1 cellular context compared by ENCODE assay signal in the genomic region with DNA sequence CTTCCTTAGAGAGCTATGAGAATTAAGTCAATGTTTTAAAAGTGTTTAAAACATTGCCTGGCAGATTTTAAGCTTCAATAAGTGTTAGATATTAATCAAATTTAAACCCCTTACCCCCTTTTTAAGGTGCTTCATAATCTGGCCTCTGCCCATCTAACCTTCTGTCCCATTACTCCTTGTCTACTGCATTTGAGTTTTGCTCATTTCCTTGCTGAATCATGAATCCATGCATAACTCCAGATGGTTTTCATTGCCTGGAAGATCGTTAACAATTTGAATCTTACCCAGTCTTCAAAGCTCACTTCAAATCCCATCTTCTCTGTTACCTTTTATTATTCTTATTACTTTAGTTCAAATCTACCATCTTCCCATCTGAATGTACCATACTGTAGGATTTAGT.
TF ChIP-seq lines count a peak whose summit lies in the region.

No MANE protein-coding gene starts in this region.

TF ChIP-seq in SK-N-SH, 30 proteins besides CTCF, POLR2A, EP300 and RAD21 (continued from another document):
- TF ChIP-seq, protein P1, sequence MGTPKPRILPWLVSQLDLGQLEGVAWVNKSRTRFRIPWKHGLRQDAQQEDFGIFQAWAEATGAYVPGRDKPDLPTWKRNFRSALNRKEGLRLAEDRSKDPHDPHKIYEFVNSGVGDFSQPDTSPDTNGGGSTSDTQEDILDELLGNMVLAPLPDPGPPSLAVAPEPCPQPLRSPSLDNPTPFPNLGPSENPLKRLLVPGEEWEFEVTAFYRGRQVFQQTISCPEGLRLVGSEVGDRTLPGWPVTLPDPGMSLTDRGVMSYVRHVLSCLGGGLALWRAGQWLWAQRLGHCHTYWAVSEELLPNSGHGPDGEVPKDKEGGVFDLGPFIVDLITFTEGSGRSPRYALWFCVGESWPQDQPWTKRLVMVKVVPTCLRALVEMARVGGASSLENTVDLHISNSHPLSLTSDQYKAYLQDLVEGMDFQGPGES (IDR thresholded peaks at IDR 0.05; ENCODE audit: low read depth, low read length): no peak
- TF ChIP-seq SMC3 (IDR thresholded peaks at IDR 0.05; ENCODE audit: low read depth, low read length): no peak
- TF ChIP-seq SIN3A (IDR thresholded peaks at IDR 0.05; ENCODE audit: borderline replicate concordance, low read depth, low read length): no peak
- no peak for TF ChIP-seq ELF1 (IDR thresholded peaks at IDR 0.05)
- TF ChIP-seq GATA2 (CRISPR knock-in tag; IDR thresholded peaks at IDR 0.05): no peak
- no peak for TF ChIP-seq RCOR1 (IDR thresholded peaks at IDR 0.05; ENCODE audit: low read length)
- no peak for TF ChIP-seq FOXJ3 (CRISPR knock-in tag; IDR thresholded peaks at IDR 0.05)
- TF ChIP-seq FOSL2 (IDR thresholded peaks at IDR 0.05; ENCODE audit: borderline replicate concordance, low read depth): peak; percentile 58; the same call in 1 of the 2 replicates
- no peak for TF ChIP-seq CHD2 (IDR thresholded peaks at IDR 0.05; ENCODE audit: low read length, partially characterized antibody)
- TF ChIP-seq POLR2AphosphoS5 (IDR thresholded peaks at IDR 0.05; ENCODE audit: low read depth, low read length): no peak
- no peak for TF ChIP-seq TAF1 (IDR thresholded peaks at IDR 0.05; ENCODE audit: borderline replicate concordance, low read depth, low read length)
- TF ChIP-seq YY1 (IDR thresholded peaks at IDR 0.05; ENCODE audit: low read depth): no peak
- peak; percentile 50; the same call in 1 of the 2 replicates for TF ChIP-seq PBX3 (IDR thresholded peaks at IDR 0.05)
- TF ChIP-seq, protein P2, sequence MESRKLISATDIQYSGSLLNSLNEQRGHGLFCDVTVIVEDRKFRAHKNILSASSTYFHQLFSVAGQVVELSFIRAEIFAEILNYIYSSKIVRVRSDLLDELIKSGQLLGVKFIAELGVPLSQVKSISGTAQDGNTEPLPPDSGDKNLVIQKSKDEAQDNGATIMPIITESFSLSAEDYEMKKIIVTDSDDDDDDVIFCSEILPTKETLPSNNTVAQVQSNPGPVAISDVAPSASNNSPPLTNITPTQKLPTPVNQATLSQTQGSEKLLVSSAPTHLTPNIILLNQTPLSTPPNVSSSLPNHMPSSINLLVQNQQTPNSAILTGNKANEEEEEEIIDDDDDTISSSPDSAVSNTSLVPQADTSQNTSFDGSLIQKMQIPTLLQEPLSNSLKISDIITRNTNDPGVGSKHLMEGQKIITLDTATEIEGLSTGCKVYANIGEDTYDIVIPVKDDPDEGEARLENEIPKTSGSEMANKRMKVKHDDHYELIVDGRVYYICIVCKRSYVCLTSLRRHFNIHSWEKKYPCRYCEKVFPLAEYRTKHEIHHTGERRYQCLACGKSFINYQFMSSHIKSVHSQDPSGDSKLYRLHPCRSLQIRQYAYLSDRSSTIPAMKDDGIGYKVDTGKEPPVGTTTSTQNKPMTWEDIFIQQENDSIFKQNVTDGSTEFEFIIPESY (IDR thresholded peaks at IDR 0.05; ENCODE audit: borderline replicate concordance, low read depth): no peak
